ENCODE assay signal across 25 cellular contexts in the genomic region with DNA sequence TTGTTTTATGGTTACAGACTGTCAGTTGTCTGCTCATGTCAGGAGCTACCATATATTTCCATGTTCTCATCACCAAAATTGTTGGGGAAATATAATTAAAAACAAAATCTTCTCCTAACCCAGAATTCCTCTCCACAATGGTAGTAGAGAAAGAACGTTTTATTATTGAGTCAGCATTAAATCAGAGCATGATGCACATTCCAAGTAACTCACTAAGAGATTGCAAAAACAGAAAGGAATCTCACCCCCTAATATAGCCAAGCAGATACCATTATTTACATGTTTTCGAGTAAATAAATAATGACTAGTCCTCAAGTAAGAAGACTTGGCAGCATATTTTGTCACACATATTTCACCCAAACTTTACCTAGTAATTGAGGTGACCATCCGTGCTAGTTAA. TPM values are rescaled to one million over a fixed set of nuclear protein-coding genes. Genes with fewer than 3 reads are reported as not detected.
DNase-seq lines count a peak whose midpoint lies in the region; ATAC-seq, FAIRE-seq and TF ChIP-seq lines count a peak whose summit lies in the region.
"Had no signal": no experiment of that assay in that cellular context is flagged by ENCODE, and none has a peak within 500 bp of the region (broad histone marks: within the 10 kb centered on the region; RNA-seq: fewer than 3 reads in every experiment).

No MANE protein-coding gene starts in this region.

- peak; percentile 2 for DNase-seq in AG04449 (ENCODE audit: low read depth, low spot score)
- peak; percentile 31 for DNase-seq in LHCN-M2 (ENCODE audit: low read depth)
- DNase-seq in astrocyte of the spinal cord (ENCODE audit: low read depth, low spot score) = peak; percentile 13
- DNase-seq in hepatic stellate cell (ENCODE audit: low spot score) = peak; percentile 7
- DNase-seq in RCC 7860 (ENCODE audit: low spot score) = no peak
- no peak for DNase-seq in D341Med (ENCODE audit: low spot score)
- DNase-seq: activated CD4-positive, alpha-beta T cell treated with anti-CD3 and anti-CD28 coated beads, Interleukin-2, amount 10 ng/mL, durations not matched to agents 7 days and 5 days; activated CD8-positive, alpha-beta memory T cell treated with anti-CD3 and anti-CD28 coated beads, Interleukin-2, amount 10 ng/mL, durations not matched to agents 7 days and 5 days; activated naive CD4-positive, alpha-beta T cell treated with anti-CD3 and anti-CD28 coated beads, Interleukin-2, amount 50 U/mL, for 16 hours; CD8-positive, alpha-beta T cell; DMS79; effector CD4-positive, alpha-beta T cell; left ventricle myocardium inferior; midbrain; NCI-H1092 treated with DMSO at 0.1 percent for 48 hours; NCI-H2081; NCI-H446; sigmoid colon; T-helper 2 cell; upper lobe of left lung; WERI-Rb-1 had no signal

- H3K4me3 ChIP-seq in AG04449 (ENCODE audit: low read depth, low read length) (no peak overlapping the region), astrocyte of the spinal cord (ENCODE audit: low read depth, low read length) (no peak overlapping the region)
- H3K4me3 ChIP-seq: ascending aorta, left ventricle myocardium inferior, sigmoid colon, upper lobe of left lung had no signal

- POLR2A ChIA-PET in AG04449 (lab: Yijun Ruan, JAX) = no interaction called here

- FAIRE-seq in RCC 7860 (lab: Jason Lieb, UNC) = no peak

- in situ Hi-C loops in astrocyte of the spinal cord (cut with HindIII; ENCODE audit: low sequenced_read_pairs) = no loop called here

- ATAC-seq in HG02610 (IDR thresholded peaks at IDR 0.05; ENCODE audit: unreplicated experiment) (no peak), GM18520 (IDR thresholded peaks at IDR 0.05; ENCODE audit: unreplicated experiment) (no peak)
- ATAC-seq: activated CD8-positive, alpha-beta memory T cell treated with anti-CD3 and anti-CD28 coated beads, Interleukin-2, amount 10 ng/mL, durations not matched to agents 7 days and 5 days; CD8-positive, alpha-beta T cell; esophagus mucosa had no signal

- no peak for TF ChIP-seq CTCF in AG04449 (IDR thresholded peaks at IDR 0.05; ENCODE audit: insufficient read depth, low read length, missing control alignments)
- TF ChIP-seq CTCF in astrocyte of the spinal cord (IDR thresholded peaks at IDR 0.05; ENCODE audit: low read depth, low read length) = no peak

- CTCF ChIA-PET in AG04449 (lab: Yijun Ruan, JAX) = no interaction called here

RNA-seq across cellular contexts. Expression of a gene that starts 36.2 kb away (rescaled TPM):
- total RNA-seq in LHCN-M2 (2014; rRNA removed) = 21.7 and 30.2 TPM in 2 replicates
- 9.2 TPM for polyA plus RNA-seq in LHCN-M2 (2012)

Comparison
In these comparisons a context has a peak if more than half of its experiments do, and no peak if none do; other contexts are left out.
1. DNase-seq: peak in AG04449 (single experiment), LHCN-M2 (single experiment), astrocyte of the spinal cord (single experiment) and hepatic stellate cell (single experiment); none in RCC 7860 (single experiment) and D341Med (single experiment).